ENCODE assay signal across 8 cellular contexts in the genomic region with DNA sequence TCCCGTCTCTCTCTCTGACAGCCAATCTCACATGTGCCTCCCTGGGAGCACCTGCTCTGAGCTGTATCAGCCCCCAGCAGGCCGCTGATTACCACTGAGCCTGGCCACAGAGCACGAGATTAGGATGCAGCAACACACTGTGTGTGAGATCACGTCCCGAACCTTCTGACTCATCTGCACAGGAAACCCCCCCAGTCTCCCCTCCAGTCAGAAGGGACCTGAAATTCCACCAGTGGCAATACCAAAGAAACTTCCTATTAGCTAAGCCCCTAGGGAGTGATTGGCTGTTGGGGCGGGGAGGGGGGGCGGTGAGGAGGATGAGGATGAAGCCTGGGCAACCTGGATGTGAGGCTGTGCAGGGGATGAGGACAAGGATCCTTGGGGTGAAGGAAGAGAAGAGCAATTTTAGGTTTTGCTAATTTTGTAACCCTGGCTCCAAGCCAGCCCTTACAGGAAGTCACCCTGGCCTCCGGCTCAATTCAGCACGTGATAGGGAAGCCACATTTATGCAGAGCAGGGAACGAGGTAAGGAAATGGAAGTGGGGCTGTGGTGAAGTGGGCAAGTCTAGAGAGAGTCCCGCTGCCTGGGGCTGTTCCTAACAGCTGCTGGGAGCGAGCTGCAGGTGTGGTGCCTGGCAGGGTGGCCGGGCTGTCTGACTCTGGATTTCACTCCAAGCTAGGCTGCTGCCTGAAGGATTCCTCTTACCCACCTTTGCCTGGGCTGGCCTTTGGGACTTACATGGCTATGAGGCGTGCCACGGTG. TPM values are rescaled to one million over a fixed set of nuclear protein-coding genes. Genes with fewer than 3 reads are reported as not detected.
A peak's percentile ranks its signal among the peaks of the same experiment; 100 is the strongest.
DNase-seq lines count a peak whose midpoint lies in the region; ATAC-seq and TF ChIP-seq lines count a peak whose summit lies in the region.

No MANE protein-coding gene starts in this region.

- H3K27me3 ChIP-seq in PC-9 (ENCODE audit: insufficient read depth, low read depth): no peaks in the 10 kb centered on the region
- peaks cover 0 to 33% (median 0%) of the 10 kb centered on the region in 3 donors for H3K27me3 ChIP-seq in psoas muscle (ENCODE audit: insufficient read depth in 3 of 3, low read length in 2 of 3)
- H3K27me3 ChIP-seq in upper lobe of left lung: no peaks in the 10 kb centered on the region

- H3K9me2 ChIP-seq in PC-9 (ENCODE audit: insufficient read depth): no peaks in the 10 kb centered on the region

- peak in 1 of 4 donors; percentile 33 for TF ChIP-seq POLR2A in upper lobe of left lung (IDR thresholded peaks at IDR 0.05)

- H3K9me3 ChIP-seq in PC-9 (ENCODE audit: insufficient read depth, low read depth) (no peaks in the 10 kb centered on the region), psoas muscle (no peaks in the 10 kb centered on the region), upper lobe of left lung (no peaks in the 10 kb centered on the region)

- peak; percentile 89 for DNase-seq in NK-92 treated with Interleukin-12 subunit alpha and Interleukin-12 subunit beta, amount 100 ng/mL, for 24 hours (lab: John Stamatoyannopoulos, UW)
- DNase-seq in NK-92 (lab: John Stamatoyannopoulos, UW; ENCODE audit: unreplicated experiment) (no peak), PC-9 (peak in 1 of 2 experiments; percentile 73), fibroblast of the aortic adventitia (ENCODE audit: low read depth) (peak; percentile 89), psoas muscle (peak; percentile 80 to 86), upper lobe of left lung (peak; percentile 40 to 86)
- DNase-seq in activated T-cell treated with anti-CD3 and anti-CD28 coated beads, Interleukin-2, amount 50 U/mL, for 48 hours: peak; percentile 89 to 92

- H3K4me1 ChIP-seq in PC-9 (replicated peaks; ENCODE audit: insufficient read depth): peaks cover 43% of the 10 kb centered on the region
- H3K4me1 ChIP-seq in psoas muscle: peaks cover 32% of the 10 kb centered on the region
- H3K4me1 ChIP-seq in upper lobe of left lung: peaks cover 42 to 56% (median 46%) of the 10 kb centered on the region in 4 donors

- ATAC-seq in HG02981 (IDR thresholded peaks at IDR 0.05; ENCODE audit: unreplicated experiment): peak; percentile 93
- peak; percentile 66 to 79 (median 74) for ATAC-seq in psoas muscle
- ATAC-seq in upper lobe of left lung (ENCODE audit: low FRiP score in 2 of 2): peak; percentile 77 to 81

- TF ChIP-seq EP300 in upper lobe of left lung (IDR thresholded peaks at IDR 0.05): peak in 2 of 4 donors; percentile 8 to 45

- H3K4me3 ChIP-seq in PC-9: peak overlapping the region; percentile 73; the same call in 1 of the 2 replicates
- H3K4me3 ChIP-seq in fibroblast of the aortic adventitia (ENCODE audit: low read depth, low read length): peak overlapping the region; percentile 26
- H3K4me3 ChIP-seq in psoas muscle: peak overlapping the region; percentile 66
- H3K4me3 ChIP-seq in upper lobe of left lung: peak overlapping the region in 3 of 4 donors; percentile 51 to 58 (median 54)

- H3K27ac ChIP-seq in PC-9 (peak overlapping the region; percentile 91), psoas muscle (peak overlapping the region; percentile 84), upper lobe of left lung (peak overlapping the region; percentile 92 to 97 (median 94))

- H3K36me3 ChIP-seq in PC-9 (ENCODE audit: low read depth) (peaks cover 35% of the 10 kb centered on the region), psoas muscle (ENCODE audit: insufficient read depth in 1 of 2, low read depth in 1 of 2) (peaks cover under 1 to 3% of the 10 kb centered on the region in 2 donors), upper lobe of left lung (peaks cover 0 to 35% (median 4%) of the 10 kb centered on the region in 4 donors)

- H3K4me2 ChIP-seq in PC-9: peak overlapping the region; percentile 96

- peaks cover 55% of the 10 kb centered on the region for H3K79me2 ChIP-seq in PC-9 (ENCODE audit: low read depth)

- POLR2A ChIA-PET in PC-9 (lab: Charles Lee; ENCODE audit: unreplicated experiment): no interaction called here

- no peak for TF ChIP-seq CTCF in PC-9 (conservative IDR thresholded peaks at IDR 0.05)
- TF ChIP-seq CTCF in fibroblast of the aortic adventitia (IDR thresholded peaks at IDR 0.05; ENCODE audit: insufficient read depth, low read length): no peak
- TF ChIP-seq CTCF in psoas muscle (IDR thresholded peaks at IDR 0.05): no peak
- TF ChIP-seq CTCF in upper lobe of left lung (IDR thresholded peaks at IDR 0.05): no peak

- no TSS peak for BruUV-seq in PC-9 (replicated peaks; lab: Mats Ljungman, UMichigan)

- 40 to 55% (median 44%) methylated on average over 15 of the region's 15 CpGs for WGBS in psoas muscle, 3 donors
- WGBS in upper lobe of left lung, 2 donors: 26 to 29% methylated on average over 15 of the region's 15 CpGs

- peaks cover 47% of the 10 kb centered on the region for H3F3A ChIP-seq in PC-9 (ENCODE audit: insufficient read depth, low read depth)

- H2AFZ ChIP-seq in PC-9: no peak overlapping the region

- H4K20me1 ChIP-seq in PC-9 (ENCODE audit: insufficient read depth): no peaks in the 10 kb centered on the region

- intact Hi-C loops in PC-9 (cut with micrococcal nuclease; ENCODE audit: unreplicated experiment) (loop anchor here (5.0 kb wide), 1 partner anchor 67 kb away; no protein-coding TSS in a partner anchor), psoas muscle (cut with DNase I) (loop anchor here in 1 of 2 donors (5.0 kb wide), 1 partner anchor 78 kb away; no protein-coding TSS in a partner anchor)

- CTCF ChIA-PET in PC-9 (lab: Charles Lee): no interaction called here

RNA-seq across cellular contexts. Expression of a gene that starts 1.9 kb away (rescaled TPM):
- total RNA-seq in PC-9 (2021) (35.7 and 41.3 TPM in 2 replicates), fibroblast of the aortic adventitia (ENCODE audit: low replicate concordance) (44.3 and 74.3 TPM in 2 replicates), psoas muscle (10 to 100 TPM; 10.6 to 18.8 (median 16.0) TPM), upper lobe of left lung (100 to 1,000 TPM in 4 of 6 donors, 10 to 100 TPM in 2; 61.6 to 177 (median 118) TPM)
- 10 to 100 TPM in 1 of 3 donors, 1 to 10 TPM in 2; 5.8 to 14.7 (median 6.4) TPM for polyA plus RNA-seq in psoas muscle

RNA-seq across cellular contexts. Expression of a gene that starts 34.5 kb away (rescaled TPM):
- total RNA-seq in PC-9 (2021) (not detected in 2 replicates), fibroblast of the aortic adventitia (ENCODE audit: low replicate concordance) (not detected in 2 replicates), psoas muscle (under 1 TPM in 1 of 4 donors, not detected in 3; 0.25 TPM), upper lobe of left lung (1 to 10 TPM in 3 of 6 donors, under 1 TPM in 1, not detected in 2; 0.30 to 2.6 (median 1.6) TPM)
- polyA plus RNA-seq in psoas muscle: not detected

RNA-seq across cellular contexts. Expression of a gene that starts 35.3 kb away (rescaled TPM):
- 3.4 and 4.6 TPM in 2 replicates for total RNA-seq in PC-9 (2021)
- 0.09 and 0.90 TPM in 2 replicates for total RNA-seq in fibroblast of the aortic adventitia (ENCODE audit: low replicate concordance)
- total RNA-seq in psoas muscle: 1 to 10 TPM in 1 of 4 donors, under 1 TPM in 3; 0.77 to 1.1 (median 0.84) TPM
- polyA plus RNA-seq in psoas muscle: under 1 TPM; 0.44 to 0.61 (median 0.49) TPM
- total RNA-seq in upper lobe of left lung: 1 to 10 TPM in 5 of 6 donors, not detected in 1; 1.1 to 4.1 (median 2.0) TPM

RNA-seq across cellular contexts. Expression of a gene that starts 44.0 kb away (rescaled TPM):
- total RNA-seq in PC-9 (2021) (not detected in 2 replicates), fibroblast of the aortic adventitia (ENCODE audit: low replicate concordance) (not detected in 2 replicates), psoas muscle (not detected), upper lobe of left lung (not detected)
- polyA plus RNA-seq in psoas muscle: not detected
